ENCODE assay signal across 8 cellular contexts in genomic region chr9:127567898-127568617, GRCh38. TPM values are rescaled to one million over a fixed set of nuclear protein-coding genes. Genes with fewer than 3 reads are reported as not detected.
DNase-seq lines count a peak whose midpoint lies in the region; ATAC-seq and TF ChIP-seq lines count a peak whose summit lies in the region.

No MANE protein-coding gene starts in this region.

- H3K27ac Mint-ChIP-seq in T-helper 2 cell treated with Interferon-gamma antibody and Interleukin-4, amounts not matched to agents 5 μg/mL and 100 μg/mL, for 36 hours: peak overlapping the region; percentile 47
- no peak overlapping the region for H3K27ac Mint-ChIP-seq in activated CD4-positive, alpha-beta T cell treated with anti-CD3 and anti-CD28 coated beads, Interleukin-2, amount 10 ng/mL, durations not matched to agents 24 days and 14 days
- H3K27ac Mint-ChIP-seq in glutamatergic neuron (ENCODE audit: unreplicated experiment): peak overlapping the region; percentile 62

- no peaks in the 10 kb centered on the region for H3K9me3 ChIP-seq in prostate gland

- no peaks in the 10 kb centered on the region for H3K9me3 Mint-ChIP-seq in T-helper 2 cell treated with Interferon-gamma antibody and Interleukin-4, amounts not matched to agents 5 μg/mL and 100 μg/mL, for 36 hours
- no peaks in the 10 kb centered on the region for H3K9me3 Mint-ChIP-seq in activated CD4-positive, alpha-beta T cell treated with anti-CD3 and anti-CD28 coated beads, Interleukin-2, amount 10 ng/mL, durations not matched to agents 24 days and 14 days
- no peaks in the 10 kb centered on the region for H3K9me3 Mint-ChIP-seq in glutamatergic neuron (ENCODE audit: unreplicated experiment)

- TF ChIP-seq CTCF in glutamatergic neuron (IDR thresholded peaks at IDR 0.05; ENCODE audit: partially characterized antibody, unreplicated experiment) (no peak), prostate gland (IDR thresholded peaks at IDR 0.05) (no peak)

- H3K4me1 Mint-ChIP-seq in T-helper 2 cell treated with Interferon-gamma antibody and Interleukin-4, amounts not matched to agents 5 μg/mL and 100 μg/mL, for 36 hours (ENCODE audit: low read depth): peaks cover 24% of the 10 kb centered on the region
- peaks cover 37% of the 10 kb centered on the region for H3K4me1 Mint-ChIP-seq in activated CD4-positive, alpha-beta T cell treated with anti-CD3 and anti-CD28 coated beads, Interleukin-2, amount 10 ng/mL, durations not matched to agents 24 days and 14 days
- H3K4me1 Mint-ChIP-seq in glutamatergic neuron (ENCODE audit: low read depth, unreplicated experiment): peaks cover 10% of the 10 kb centered on the region

- peak overlapping the region; percentile 87 for H3K4me3 Mint-ChIP-seq in T-helper 2 cell treated with Interferon-gamma antibody and Interleukin-4, amounts not matched to agents 5 μg/mL and 100 μg/mL, for 36 hours
- peak overlapping the region; percentile 81 for H3K4me3 Mint-ChIP-seq in activated CD4-positive, alpha-beta T cell treated with anti-CD3 and anti-CD28 coated beads, Interleukin-2, amount 10 ng/mL, durations not matched to agents 24 days and 14 days
- H3K4me3 Mint-ChIP-seq in glutamatergic neuron (ENCODE audit: unreplicated experiment): peak overlapping the region; percentile 91

- H3K4me1 ChIP-seq in prostate gland (replicated peaks): peaks cover 22% of the 10 kb centered on the region

- H3K27ac ChIP-seq in prostate gland: peak overlapping the region; percentile 81 to 99

- H3K36me3 Mint-ChIP-seq in T-helper 2 cell treated with Interferon-gamma antibody and Interleukin-4, amounts not matched to agents 5 μg/mL and 100 μg/mL, for 36 hours (ENCODE audit: low read depth): peaks cover 7% of the 10 kb centered on the region
- peaks cover 6% of the 10 kb centered on the region for H3K36me3 Mint-ChIP-seq in activated CD4-positive, alpha-beta T cell treated with anti-CD3 and anti-CD28 coated beads, Interleukin-2, amount 10 ng/mL, durations not matched to agents 24 days and 14 days (ENCODE audit: low read depth)
- no peaks in the 10 kb centered on the region for H3K36me3 Mint-ChIP-seq in glutamatergic neuron (ENCODE audit: unreplicated experiment)

- peak overlapping the region; percentile 82 to 96 for H3K4me3 ChIP-seq in prostate gland

- TF ChIP-seq POLR2A in prostate gland (IDR thresholded peaks at IDR 0.05): no peak

- no peaks in the 10 kb centered on the region for H3K27me3 Mint-ChIP-seq in T-helper 2 cell treated with Interferon-gamma antibody and Interleukin-4, amounts not matched to agents 5 μg/mL and 100 μg/mL, for 36 hours (ENCODE audit: low read depth)
- no peaks in the 10 kb centered on the region for H3K27me3 Mint-ChIP-seq in activated CD4-positive, alpha-beta T cell treated with anti-CD3 and anti-CD28 coated beads, Interleukin-2, amount 10 ng/mL, durations not matched to agents 24 days and 14 days
- H3K27me3 Mint-ChIP-seq in glutamatergic neuron (ENCODE audit: unreplicated experiment): peaks cover 7% of the 10 kb centered on the region

- H3K36me3 ChIP-seq in prostate gland: no peaks in the 10 kb centered on the region

- DNase-seq in T-helper 2 cell treated with Interferon-gamma antibody and Interleukin-4, amounts not matched to agents 5 μg/mL and 100 μg/mL, for 36 hours (ENCODE audit: low spot score): no peak
- no peak for DNase-seq in T-helper 2 cell
- DNase-seq in activated CD4-positive, alpha-beta T cell treated with anti-CD3 and anti-CD28 coated beads, Interleukin-2, amount 10 ng/mL, durations not matched to agents 24 days and 14 days: peak; percentile 73
- peak; percentile 53 for DNase-seq in glutamatergic neuron
- DNase-seq in prostate gland (ENCODE audit: low spot score): no peak
- DNase-seq in head of caudate nucleus: no peak
- DNase-seq in inferior parietal cortex (ENCODE audit: extremely low spot score): no peak

- WGBS in prostate gland: 0% methylated on average over 12 of the region's 33 CpGs

- intact Hi-C loops in activated CD4-positive, alpha-beta T cell treated with anti-CD3 and anti-CD28 coated beads, Interleukin-2, amount 10 ng/mL, durations not matched to agents 24 days and 14 days (cut with micrococcal nuclease): loop anchor here (2.0 kb wide), 1 partner anchor 41 kb away; no protein-coding TSS in a partner anchor
- intact Hi-C loops in prostate gland (cut with DNase I) (no loop called here), head of caudate nucleus (cut with DNase I) (no loop called here)

- ATAC-seq in HG03045 (IDR thresholded peaks at IDR 0.05; ENCODE audit: unreplicated experiment): no peak

- no peaks in the 10 kb centered on the region for H3K27me3 ChIP-seq in prostate gland (replicated peaks; ENCODE audit: insufficient read depth)

RNA-seq across cellular contexts. Expression of gene STXBP1, which starts 44.0 kb away (rescaled TPM):
- total RNA-seq in activated CD4-positive, alpha-beta T cell treated with anti-CD3 and anti-CD28 coated beads, Interleukin-2, amount 10 ng/mL, durations not matched to agents 24 days and 14 days: 26.5 and 31.1 TPM in 2 replicates
- total RNA-seq in glutamatergic neuron (ENCODE audit: unreplicated experiment) (402 TPM), prostate gland (10 to 100 TPM; 32.2 to 47.6 TPM)

Comparison
In these comparisons a context has a peak if more than half of its experiments do, and no peak if none do; other contexts are left out.
1. DNase-seq: peak in activated CD4-positive, alpha-beta T cell treated with anti-CD3 and anti-CD28 coated beads, Interleukin-2, amount 10 ng/mL, durations not matched to agents 24 days and 14 days (single experiment) and glutamatergic neuron (single experiment); none in T-helper 2 cell treated with Interferon-gamma antibody and Interleukin-4, amounts not matched to agents 5 μg/mL and 100 μg/mL, for 36 hours (single experiment), T-helper 2 cell (0 of 5), prostate gland (single experiment), head of caudate nucleus (0 of 42) and inferior parietal cortex (single experiment).
2. Peak in every context shown above with its lines, with median percentiles within 50 percentile points of each other: H3K4me3 Mint-ChIP-seq.